In the genomic region with DNA sequence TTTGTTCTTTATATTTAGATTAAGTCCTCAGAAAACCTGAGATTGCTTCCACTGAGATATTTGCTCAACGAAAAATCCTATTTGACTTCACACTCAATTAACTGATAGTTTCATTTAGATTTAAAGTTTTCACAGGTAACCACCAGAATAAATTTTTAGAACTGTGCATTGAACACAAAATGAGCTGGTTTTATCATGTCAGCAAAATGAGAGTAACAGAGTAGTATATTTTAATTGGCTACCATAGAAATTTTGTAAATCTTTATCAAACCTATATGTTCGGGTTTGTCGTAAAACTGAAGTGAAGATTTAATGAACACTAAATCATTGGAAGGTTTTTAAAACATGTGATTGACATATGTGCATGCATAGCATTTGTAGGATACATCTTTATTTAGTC, we compare ENCODE assay signal across 27 cellular contexts.
"Had no signal": no experiment of that assay in that cellular context is flagged by ENCODE, and none has a peak within 500 bp of the region (broad histone marks: within the 10 kb centered on the region; RNA-seq: fewer than 3 reads in every experiment).

No MANE protein-coding gene starts in this region.

- H3K9me3 ChIP-seq: colonic mucosa, esophagus muscularis mucosa, esophagus squamous epithelium, gastrocnemius medialis, heart left ventricle, heart right ventricle had no signal

- H3K36me3 ChIP-seq: colonic mucosa, esophagus muscularis mucosa, esophagus squamous epithelium had no signal

- FAIRE-seq: colon, endometrium, endothelial cell of umbilical vein, frontal cortex had no signal

- ATAC-seq: effector memory CD8-positive, alpha-beta T cell; esophagus mucosa; foreskin keratinocyte; gastrocnemius medialis; heart left ventricle; heart right ventricle had no signal

- H3K4me3 ChIP-seq: colonic mucosa, coronary artery, dorsolateral prefrontal cortex, esophagus muscularis mucosa, esophagus squamous epithelium, gastrocnemius medialis, heart left ventricle, heart right ventricle had no signal

- H3K27ac ChIP-seq: colonic mucosa, coronary artery, dorsolateral prefrontal cortex, epithelial cell of prostate, esophagus muscularis mucosa, esophagus squamous epithelium, foreskin keratinocyte, gastrocnemius medialis, heart left ventricle, heart right ventricle had no signal

- H3K4me1 ChIP-seq: colonic mucosa, esophagus muscularis mucosa, esophagus squamous epithelium, foreskin keratinocyte, gastrocnemius medialis, heart left ventricle, heart right ventricle had no signal

- DNase-seq: colonic mucosa; cortex of kidney; dermis blood vessel endothelial cell; dorsolateral prefrontal cortex; effector CD4-positive, alpha-beta T cell; effector CD8-positive, alpha-beta T cell; effector memory CD4-positive, alpha-beta T cell; effector memory CD8-positive, alpha-beta T cell; endodermal cell; erythroblast; esophagus squamous epithelium; foreskin fibroblast; foreskin keratinocyte; foreskin melanocyte; gastrocnemius medialis; glutamatergic neuron; head of caudate nucleus; heart left ventricle; heart right ventricle had no signal

- H3K27me3 ChIP-seq: colonic mucosa, dorsolateral prefrontal cortex, esophagus muscularis mucosa, esophagus squamous epithelium, foreskin keratinocyte, gastrocnemius medialis, heart left ventricle, heart right ventricle had no signal
